ENCODE assay signal across 9 cellular contexts in genomic region chr5:166637295-166637694, GRCh38.
"Had no signal": no experiment of that assay in that cellular context is flagged by ENCODE, and none has a peak within 500 bp of the region (broad histone marks: within the 10 kb centered on the region; RNA-seq: fewer than 3 reads in every experiment).

No MANE protein-coding gene starts in this region.

- H3K9me3 ChIP-seq: HAP-1 had no signal

- H3K4me2 ChIP-seq: KMS-11 had no signal

- H3K36me3 Mint-ChIP-seq: IgD-negative memory B cell had no signal

- H3K27ac Mint-ChIP-seq: HFFc6, IgD-negative memory B cell had no signal

- ATAC-seq: HCT116, HepG2 had no signal

- H3K4me3 ChIP-seq: GM23248, HAP-1 had no signal

- H3K27me3 Mint-ChIP-seq: IgD-negative memory B cell had no signal

- DNase-seq: GM23248, HFFc6, KBM-7 had no signal

- H3K9ac ChIP-seq: GM23248, KMS-11 had no signal

- H3K4me3 Mint-ChIP-seq: HFFc6, IgD-negative memory B cell had no signal

- H2AFZ ChIP-seq: GM23248 had no signal

- H3K4me1 Mint-ChIP-seq: IgD-negative memory B cell had no signal

- H3K27ac ChIP-seq: GM23248, HL-60, KMS-11 had no signal

- H3K36me3 ChIP-seq: HAP-1 had no signal
